In the genomic region with DNA sequence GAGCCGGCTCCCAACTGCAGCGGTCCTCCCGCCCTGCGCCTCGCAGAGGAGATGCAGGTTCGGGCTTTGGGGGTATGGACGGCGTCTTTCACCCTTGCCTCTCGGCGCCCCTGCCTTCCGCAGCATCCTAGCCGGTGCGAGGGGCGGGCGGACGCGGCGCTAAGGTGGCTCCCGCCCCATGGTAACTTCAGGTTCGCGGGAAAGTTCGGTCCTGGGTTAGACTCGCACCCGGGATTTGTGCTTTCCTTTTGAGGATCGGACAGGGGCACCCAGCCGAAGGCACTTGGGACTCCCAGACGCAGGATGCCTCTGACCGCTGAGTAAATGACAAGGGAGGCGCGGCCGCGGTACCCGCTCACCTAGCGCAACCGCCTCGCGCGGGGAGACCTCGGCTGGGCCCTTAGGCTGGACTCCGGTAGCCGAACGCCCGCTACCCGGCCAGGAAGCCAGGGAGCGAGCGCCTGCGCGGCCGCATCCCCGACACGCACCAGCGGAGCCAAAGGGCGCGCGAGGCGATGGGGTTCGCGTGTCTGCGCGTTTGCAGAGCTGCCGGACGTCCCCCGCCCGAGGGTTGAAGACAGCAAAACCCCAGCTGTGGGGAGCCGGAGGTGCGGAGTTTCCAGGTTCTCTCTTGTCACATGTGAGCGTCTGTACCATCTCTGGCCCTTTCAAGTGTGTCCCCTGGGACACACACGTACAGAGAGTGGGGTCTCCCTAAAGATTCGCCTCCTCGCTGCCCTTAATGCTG, we compare ENCODE assay signal across 8 cellular contexts. TPM values are rescaled to one million over a fixed set of nuclear protein-coding genes. Genes with fewer than 3 reads are reported as not detected.
DNase-seq lines count a peak whose midpoint lies in the region; ATAC-seq and TF ChIP-seq lines count a peak whose summit lies in the region.

No MANE protein-coding gene starts in this region.

- peaks cover 93% of the 10 kb centered on the region for H3K27me3 ChIP-seq in endodermal cell (ENCODE audit: control insufficient read depth, insufficient read depth, low read length, poor library complexity, severe bottlenecking)

- no peak overlapping the region for H3K9ac ChIP-seq in endodermal cell (ENCODE audit: extremely low read depth, low read length, poor library complexity, severe bottlenecking)

- H3K4me3 ChIP-seq in endodermal cell (ENCODE audit: low read length) = peak overlapping the region; percentile 80

- peak overlapping the region; percentile 54 for H3K4me3 Mint-ChIP-seq in endodermal cell
- peak overlapping the region; percentile 84 to 93 (median 92) for H3K4me3 Mint-ChIP-seq in nephron

- H3K4me1 Mint-ChIP-seq in endodermal cell = peaks cover 7% of the 10 kb centered on the region
- peaks cover 29% of the 10 kb centered on the region for H3K4me1 Mint-ChIP-seq in nephron

- no peaks in the 10 kb centered on the region for H3K36me3 Mint-ChIP-seq in endodermal cell (ENCODE audit: low read depth)
- no peaks in the 10 kb centered on the region for H3K36me3 Mint-ChIP-seq in nephron (ENCODE audit: low read depth)

- no peaks in the 10 kb centered on the region for H3K9me3 Mint-ChIP-seq in endodermal cell
- no peaks in the 10 kb centered on the region for H3K9me3 Mint-ChIP-seq in nephron

- no peaks in the 10 kb centered on the region for H3K9me3 ChIP-seq in endodermal cell (ENCODE audit: control insufficient read depth, low read length)

- WGBS in endodermal cell (ENCODE audit: insufficient coverage in 1 of 2, insufficient read length in 1 of 2), 2 experiments = 0% methylated on average over 63 to 70 of the region's 70 CpGs

- DNase-seq in NCI-H1417 (lab: John Stamatoyannopoulos, UW) = peak in 2 of 3 experiments; percentile 62 to 65
- no peak for DNase-seq in NCI-H1417 treated with DMSO at 0.1 percent for 48 hours (lab: John Stamatoyannopoulos, UW)
- DNase-seq in RPMI8226 = peak; percentile 5
- peak; percentile 80 for DNase-seq in endodermal cell
- no peak for DNase-seq in NOMO-1 treated with DMSO at 0.1 percent for 48 hours (lab: John Stamatoyannopoulos, UW; ENCODE audit: unreplicated experiment)

- peak; percentile 36 for ATAC-seq in HG02571 (IDR thresholded peaks at IDR 0.05; ENCODE audit: unreplicated experiment)
- ATAC-seq in GM18520 (IDR thresholded peaks at IDR 0.05; ENCODE audit: unreplicated experiment) = no peak

- H3K36me3 ChIP-seq in endodermal cell (ENCODE audit: control insufficient read depth, insufficient read depth, low read length) = no peaks in the 10 kb centered on the region

- peaks cover 80% of the 10 kb centered on the region for H3K27me3 Mint-ChIP-seq in endodermal cell (ENCODE audit: insufficient read depth)
- H3K27me3 Mint-ChIP-seq in nephron (ENCODE audit: low read depth) = peaks cover 58% of the 10 kb centered on the region

- TF ChIP-seq CTCF in endodermal cell (conservative IDR thresholded peaks at IDR 0.05) (no peak), nephron (IDR thresholded peaks at IDR 0.05; ENCODE audit: unreplicated experiment in 3 of 3) (no peak)

- no peak overlapping the region for H3K27ac ChIP-seq in endodermal cell (ENCODE audit: low read depth, low read length)

- peaks cover 9% of the 10 kb centered on the region for H3K4me1 ChIP-seq in endodermal cell (ENCODE audit: control insufficient read depth, insufficient read depth, low read length)

- H3K27ac Mint-ChIP-seq in endodermal cell (no peak overlapping the region), nephron (peak overlapping the region; percentile 92 to 97 (median 96))

RNA-seq across cellular contexts. Expression of a gene that starts 1.1 kb away (rescaled TPM):
- under 1 TPM; 0.20 to 0.31 TPM for total RNA-seq in endodermal cell
- 50.2 TPM for polyA plus RNA-seq in endodermal cell (2013, experiment 1 of 2)
- polyA plus RNA-seq in endodermal cell (2013, experiment 2 of 2) = 46.7 TPM

Comparison
In these comparisons a context has a peak if more than half of its experiments do, and no peak if none do; other contexts are left out.
1. DNase-seq: peak in NCI-H1417 (2 of 3), RPMI8226 (single experiment) and endodermal cell (single experiment); none in NCI-H1417 treated with DMSO at 0.1 percent for 48 hours (single experiment) and NOMO-1 treated with DMSO at 0.1 percent for 48 hours (single experiment).